In genomic region chr2:182030875-182031274, GRCh38 we compare ENCODE assay signal across 8 cellular contexts. TPM values are rescaled to one million over a fixed set of nuclear protein-coding genes. Genes with fewer than 3 reads are reported as not detected.
DNase-seq lines count a peak whose midpoint lies in the region; ATAC-seq, FAIRE-seq and TF ChIP-seq lines count a peak whose summit lies in the region.
"Not testable (repeated sequence)": the region's sequence is repeated elsewhere in the genome, so short reads cannot be mapped to it uniquely, and the experiment has no call there.
"Had no signal": no experiment of that assay in that cellular context is flagged by ENCODE, and none has a peak within 500 bp of the region (broad histone marks: within the 10 kb centered on the region; RNA-seq: fewer than 3 reads in every experiment).

No MANE protein-coding gene starts in this region.

- DNase-seq in HCT116 (ENCODE audit: low read depth, low spot score); WTC11 (ENCODE audit: low spot score); hepatocyte (ENCODE audit: low spot score): not testable (repeated sequence)
- DNase-seq in NCI-H748 (lab: John Stamatoyannopoulos, UW; ENCODE audit: unreplicated experiment): peak; percentile 75
- peak in 1 of 2 experiments; percentile 60 for DNase-seq in H1 (ENCODE audit: low read depth in 1 of 2, low spot score in 2 of 2)
- peak; percentile 51 for DNase-seq in left lobe of liver (ENCODE audit: low spot score)

- not testable (repeated sequence) for H2BK5ac ChIP-seq in H1 (ENCODE audit: low read depth, low read length)

- intact Hi-C loops in HCT116 (cut with micrococcal nuclease): not testable (repeated sequence)

- not testable (repeated sequence) for ATAC-seq in HCT116, WTC11, left lobe of liver

- not testable (repeated sequence) for H3K9me2 ChIP-seq in HCT116 (ENCODE audit: insufficient read depth); hepatocyte (replicated peaks; ENCODE audit: insufficient read depth)

- not testable (repeated sequence) for H3K9me3 Mint-ChIP-seq in WTC11

- H3K27ac ChIP-seq in HCT116 (ENCODE audit: low read depth, low read length) (peak overlapping the region; percentile 25; the same call in 1 of the 2 replicates), hepatocyte (peak overlapping the region; percentile 48)
- H3K27ac ChIP-seq in H1 (ENCODE audit: low read depth, low read length): not testable (repeated sequence)

- H2AFZ ChIP-seq in HCT116 (ENCODE audit: low read depth, low read length, poor library complexity, severe bottlenecking); neuron (ENCODE audit: low read depth, low read length): not testable (repeated sequence)
- H2AFZ ChIP-seq in H1 (ENCODE audit: low read length) (peak overlapping the region; percentile 53; the same call in 1 of the 2 replicates), hepatocyte (peak overlapping the region; percentile 18)

- H3K27me3 Mint-ChIP-seq in WTC11 (ENCODE audit: low read depth): not testable (repeated sequence)

- not testable (repeated sequence) for H4K91ac ChIP-seq in H1 (replicated peaks; ENCODE audit: insufficient read length, low read length)

- H2AK5ac ChIP-seq in H1 (ENCODE audit: low read depth, low read length): not testable (repeated sequence)

- H4K20me1 ChIP-seq in HCT116 (ENCODE audit: insufficient read depth); H1 (replicated peaks in 1 of 2; ENCODE audit: control insufficient read depth in 1 of 2, insufficient read depth in 2 of 2, low read length in 2 of 2); hepatocyte (ENCODE audit: insufficient read depth, poor library complexity, severe bottlenecking): not testable (repeated sequence)

- H2BK12ac ChIP-seq in H1 (ENCODE audit: low read depth, low read length): not testable (repeated sequence)

- not testable (repeated sequence) for H3K4ac ChIP-seq in H1 (replicated peaks; ENCODE audit: insufficient read length, low read depth, low read length)

- H3K4me3 Mint-ChIP-seq in WTC11: peak overlapping the region; percentile 89

- H3K4me2 ChIP-seq in HCT116 (ENCODE audit: low read length) (peak overlapping the region; percentile 59), H1 (ENCODE audit: insufficient read depth in 1 of 2, low read depth in 2 of 2, low read length in 2 of 2) (peak overlapping the region; percentile 47 to 49), hepatocyte (peak overlapping the region; percentile 70)

- not testable (repeated sequence) for H3K79me2 ChIP-seq in HCT116 (ENCODE audit: insufficient read depth, low read length); H1 (ENCODE audit: control insufficient read depth in 1 of 2, insufficient read depth in 2 of 2, low read length in 2 of 2); hepatocyte

- H4K8ac ChIP-seq in H1 (ENCODE audit: extremely low read depth, insufficient read depth, low read length): peak overlapping the region; percentile 79; the same call in 1 of the 2 replicates

- TF ChIP-seq RAD21 in HCT116 (IDR thresholded peaks at IDR 0.05; ENCODE audit: low read depth); H1 (IDR thresholded peaks at IDR 0.05 in 1 of 2, conservative IDR thresholded peaks at IDR 0.05 in 1 of 2; ENCODE audit: low read depth in 2 of 2, low read length in 2 of 2): not testable (repeated sequence)

- not testable (repeated sequence) for H3K79me1 ChIP-seq in H1 (ENCODE audit: low read depth, low read length)

- not testable (repeated sequence) for H3K27me3 ChIP-seq in HCT116 (ENCODE audit: insufficient read depth, low read length); H1 (replicated peaks in 1 of 4; ENCODE audit: control insufficient read depth in 3 of 4, extremely low read depth in 1 of 4, insufficient read depth in 3 of 4, low read length in 3 of 4); hepatocyte; neuron (ENCODE audit: insufficient read depth, low read length)

- not testable (repeated sequence) for H3K23ac ChIP-seq in H1 (ENCODE audit: insufficient read length)

- not testable (repeated sequence) for TF ChIP-seq CTCF in HCT116 (IDR thresholded peaks at IDR 0.05 in 2 of 3, conservative IDR thresholded peaks at IDR 0.05 in 1 of 3; ENCODE audit: borderline replicate concordance in 1 of 3, insufficient read depth in 1 of 3, low read depth in 2 of 3, low read length in 2 of 3); WTC11 (IDR thresholded peaks at IDR 0.05); H1 (IDR thresholded peaks at IDR 0.05; ENCODE audit: control extremely low read depth in 1 of 3, insufficient read depth in 1 of 3, low read depth in 1 of 3, low read length in 3 of 3); hepatocyte (IDR thresholded peaks at IDR 0.05; ENCODE audit: poor library complexity)

- CTCF ChIA-PET in HCT116 (lab: Charles Lee); WTC11 (lab: Charles Lee); H1 (lab: Charles Lee; ENCODE audit: partially characterized antibody): not testable (repeated sequence)

- POLR2A ChIA-PET in HCT116 (lab: Charles Lee); WTC11 (lab: Charles Lee); H1 (lab: Charles Lee; ENCODE audit: partially characterized antibody): not testable (repeated sequence)

- H2BK120ac ChIP-seq in H1 (replicated peaks; ENCODE audit: low read depth, low read length): not testable (repeated sequence)

- not testable (repeated sequence) for FAIRE-seq in H1 (lab: Jason Lieb, UNC)

- peak overlapping the region; percentile 60 for H3K27ac Mint-ChIP-seq in WTC11

- RAD21 ChIA-PET in HCT116 (lab: Charles Lee; ENCODE audit: low non-redundant PET in 1 of 2, low total read pairs in 2 of 2, uncharacterized antibody in 2 of 2, unreplicated experiment in 2 of 2): not testable (repeated sequence)

- H3K9ac ChIP-seq in HCT116 (ENCODE audit: low read length) (0 out of 2 replicates have a peak overlapping the region, but pooled peaks have one; percentile 17), H1 (replicated peaks in 1 of 4; ENCODE audit: extremely low read depth in 1 of 4, low read depth in 3 of 4, low read length in 3 of 4) (peak overlapping the region in 2 of 4 experiments; percentile 13 to 44; a peak in 1 of 7 replicates)

- not testable (repeated sequence) for H3K9me3 ChIP-seq in HCT116 (ENCODE audit: control insufficient read depth in 1 of 2, insufficient read depth in 1 of 2, low read depth in 1 of 2, low read length in 2 of 2); H1 (ENCODE audit: insufficient read depth in 2 of 2, low read depth in 1 of 2, low read length in 1 of 2); hepatocyte (ENCODE audit: low read depth); neuron (ENCODE audit: low read length)

- not testable (repeated sequence) for TF ChIP-seq POLR2A in HCT116 (IDR thresholded peaks at IDR 0.05; ENCODE audit: borderline replicate concordance, extremely low read depth, insufficient read depth, insufficient read length); H1 (IDR thresholded peaks at IDR 0.05; ENCODE audit: control extremely low read depth in 1 of 2, low read depth in 2 of 2, low read length in 2 of 2)

- H3K4me3 ChIP-seq in HCT116 (replicated peaks in 1 of 2; ENCODE audit: low read depth in 1 of 2, low read length in 2 of 2): peak overlapping the region; percentile 39 to 54
- peak overlapping the region; percentile 35 to 78 (median 46); a peak in 7 of 8 replicates for H3K4me3 ChIP-seq in H1 (ENCODE audit: extremely low read depth in 1 of 4, insufficient read depth in 2 of 4, low read depth in 3 of 4, low read length in 4 of 4)
- peak overlapping the region; percentile 9 for H3K4me3 ChIP-seq in hepatocyte
- H3K4me3 ChIP-seq in neuron (ENCODE audit: low read length): peak overlapping the region; percentile 45

- TF ChIP-seq EP300 in H1 (IDR thresholded peaks at IDR 0.05; ENCODE audit: borderline replicate concordance in 1 of 2, low read depth in 2 of 2, low read length in 2 of 2): not testable (repeated sequence)

- BruUV-seq in HCT116 (replicated peaks; lab: Mats Ljungman, UMichigan): TSS peak; percentile 43

- not testable (repeated sequence) for H3K36me3 ChIP-seq in HCT116 (ENCODE audit: control insufficient read depth in 1 of 2, insufficient read depth in 2 of 2, low read length in 2 of 2); H1 (ENCODE audit: control insufficient read depth in 2 of 4, insufficient read depth in 4 of 4, low read length in 3 of 4); hepatocyte (replicated peaks; ENCODE audit: insufficient read depth, low read depth); neuron (ENCODE audit: insufficient read depth, low read length)

- H2BK20ac ChIP-seq in H1 (ENCODE audit: low read length): not testable (repeated sequence)

- H3K18ac ChIP-seq in H1 (ENCODE audit: extremely low read depth, low read length): not testable (repeated sequence)

- H3K56ac ChIP-seq in H1 (replicated peaks; ENCODE audit: insufficient read length, low read depth, low read length): not testable (repeated sequence)

- not testable (repeated sequence) for H3K36me3 Mint-ChIP-seq in WTC11

- H3K14ac ChIP-seq in H1 (ENCODE audit: insufficient read length): not testable (repeated sequence)

- not testable (repeated sequence) for H3K23me2 ChIP-seq in H1 (ENCODE audit: low read depth, low read length)

- H3K4me1 Mint-ChIP-seq in WTC11: not testable (repeated sequence)

- WGBS in H1 (ENCODE audit: extremely low coverage in 1 of 2, insufficient coverage in 1 of 2, insufficient read length in 1 of 2, insufficient replicate concordance in 2 of 2, low coverage in 1 of 2, low lambda C conversion rate in 2 of 2, missing lambda C conversion rate in 1 of 2), 2 experiments: 55% methylated on average over 21 of the region's 21 CpGs; no CpG with 5 or more reads in 1 of the 2 experiments
- 42% methylated on average over 21 of the region's 21 CpGs for whole genome bisulfite sequencing in hepatocyte (ENCODE audit: low lambda C conversion rate, missing lambda C conversion rate)

- not testable (repeated sequence) for H2BK15ac ChIP-seq in H1 (ENCODE audit: low read length)

- not testable (repeated sequence) for H3K4me1 ChIP-seq in HCT116 (ENCODE audit: control insufficient read depth in 1 of 2, insufficient read depth in 2 of 2, low read length in 2 of 2); H1 (replicated peaks in 1 of 4; ENCODE audit: control insufficient read depth in 3 of 4, insufficient read depth in 4 of 4, low read length in 3 of 4); hepatocyte (ENCODE audit: insufficient read depth); neuron (ENCODE audit: insufficient read depth, low read length)

- H4K5ac ChIP-seq in H1 (ENCODE audit: insufficient read length, low read depth, low read length): not testable (repeated sequence)

RNA-seq across cellular contexts. Expression of gene PPP1R1C, which starts 45.2 kb away (rescaled TPM):
- total RNA-seq in HCT116 (2021; ENCODE audit: unreplicated experiment) (17.8 TPM), WTC11 (2021) (3.4 to 8.7 TPM (median 3.7 TPM) in 3 replicates), hepatocyte (0.40 and 8.4 TPM in 2 replicates), left lobe of liver (7.2 TPM)
- 21.5 and 28.7 TPM in 2 replicates for polyA plus RNA-seq in HCT116 (2012)
- 2.5 and 5.3 TPM in 2 replicates for total RNA-seq in H1 (2021; fragmentation: NEBNext Ultra II Directional; extraction: Animal tissue kit (Norgen Biotek cat#: 25700))
- polyA plus RNA-seq in H1 (2011; rRNA removed) (1.3 TPM in 2 replicates), hepatocyte (10.7 and 12.4 TPM in 2 replicates)
- polyA plus RNA-seq in H1 (2011; cell fraction: cytosol; rRNA removed): 1.7 TPM
- 0.16 TPM for polyA plus RNA-seq in H1 (2011; cell fraction: nucleus; rRNA removed)
- 2.4 to 4.8 TPM (median 3.4 TPM) in 4 replicates for polyA plus RNA-seq in H1 (2012, experiment 1 of 2)
- polyA plus RNA-seq in H1 (2012, experiment 2 of 2): 2.2 TPM
- 3.0 TPM for polyA plus RNA-seq in H1 (2013, experiment 1 of 2)
- polyA plus RNA-seq in H1 (2013, experiment 2 of 2): 3.1 TPM
- polyA minus RNA-seq in H1 (2011; rRNA and poly(A)+ RNA removed): 1.2 and 2.1 TPM in 2 replicates
- polyA minus RNA-seq in H1 (2011; cell fraction: cytosol; rRNA and poly(A)+ RNA removed): not detected
- polyA minus RNA-seq in H1 (2011; cell fraction: nucleus; rRNA and poly(A)+ RNA removed): 2.6 TPM
- total RNA-seq: CD4-positive, alpha-beta memory T cell had no signal
- polyA plus RNA-seq: CD4-positive, alpha-beta memory T cell had no signal
